In genomic region chr4:119231517-119231916, GRCh38 we compare ENCODE assay signal across 26 cellular contexts. TPM values are rescaled to one million over a fixed set of nuclear protein-coding genes. Genes with fewer than 3 reads are reported as not detected.
DNase-seq lines count a peak whose midpoint lies in the region; ATAC-seq, FAIRE-seq and TF ChIP-seq lines count a peak whose summit lies in the region.
"Had no signal": no experiment of that assay in that cellular context is flagged by ENCODE, and none has a peak within 500 bp of the region (broad histone marks: within the 10 kb centered on the region; RNA-seq: fewer than 3 reads in every experiment).

No MANE protein-coding gene starts in this region.

- intact Hi-C loops in Right ventricle myocardium inferior (cut with DNase I) (no loop called here), kidney (cut with DNase I) (no loop called here), upper lobe of right lung (cut with DNase I) (no loop called here)
- intact Hi-C loops in activated T-helper 1 cell treated with anti-CD3 and anti-CD28 coated beads, Interleukin-12 subunit alpha, Interleukin-12 subunit beta, Interleukin-2, Interleukin-4 antibody, amounts not matched to agents 30 ng/mL and 10 ng/mL and 1 ng/mL, durations not matched to agents 14 hours and 24 hours and 36 hours (cut with micrococcal nuclease), result no loop called here

- ATAC-seq in Right ventricle myocardium inferior, result no peak
- no peak for ATAC-seq in upper lobe of right lung

- H3K4me1 Mint-ChIP-seq in activated T-helper 1 cell treated with anti-CD3 and anti-CD28 coated beads, Interleukin-12 subunit alpha, Interleukin-12 subunit beta, Interleukin-2, Interleukin-4 antibody, amounts not matched to agents 30 ng/mL and 10 ng/mL and 1 ng/mL, durations not matched to agents 14 hours and 24 hours and 36 hours (ENCODE audit: low read depth), result peaks cover 22% of the 10 kb centered on the region

- H3K27me3 ChIP-seq in cardiac muscle cell (no peaks in the 10 kb centered on the region), upper lobe of right lung (no peaks in the 10 kb centered on the region)
- H3K27me3 ChIP-seq: BLaER1 treated with 17β-estradiol and CSF1 and Interleukin-3, amounts not matched to agents 10 nM and 100 nM had no signal

- no peak for DNase-seq in cardiac muscle cell (ENCODE audit: low read depth in 1 of 2, low spot score in 1 of 2)
- DNase-seq in Right ventricle myocardium inferior (ENCODE audit: missing footprints), result no peak
- DNase-seq in dermis blood vessel endothelial cell, result peak; percentile 47
- peak; percentile 20 to 36 for DNase-seq in lung microvascular endothelial cell (ENCODE audit: low read depth in 2 of 2)
- DNase-seq in activated T-helper 1 cell treated with anti-CD3 and anti-CD28 coated beads, Interleukin-12 subunit alpha, Interleukin-12 subunit beta, Interleukin-2, Interleukin-4 antibody, amounts not matched to agents 30 ng/mL and 10 ng/mL and 1 ng/mL, durations not matched to agents 14 hours and 24 hours and 36 hours (ENCODE audit: low spot score), result no peak
- no peak for DNase-seq in occipital lobe (lab: John Stamatoyannopoulos, UW)
- no peak for DNase-seq in kidney
- no peak for DNase-seq in upper lobe of right lung
- DNase-seq: ACHN; CD4-positive, alpha-beta memory T cell; DMS153; GM23248; H9; NCI-H1105; NCI-H146; NCI-H2029; NCI-H226; NCI-H510A treated with DMSO at 0.1 percent for 48 hours; NCI-H774; NK-92 treated with Interleukin-12 subunit alpha and Interleukin-12 subunit beta, amount 100 ng/mL, for 24 hours had no signal

- H3K27ac Mint-ChIP-seq in activated T-helper 1 cell treated with anti-CD3 and anti-CD28 coated beads, Interleukin-12 subunit alpha, Interleukin-12 subunit beta, Interleukin-2, Interleukin-4 antibody, amounts not matched to agents 30 ng/mL and 10 ng/mL and 1 ng/mL, durations not matched to agents 14 hours and 24 hours and 36 hours, result no peak overlapping the region

- H3K36me3 Mint-ChIP-seq in activated T-helper 1 cell treated with anti-CD3 and anti-CD28 coated beads, Interleukin-12 subunit alpha, Interleukin-12 subunit beta, Interleukin-2, Interleukin-4 antibody, amounts not matched to agents 30 ng/mL and 10 ng/mL and 1 ng/mL, durations not matched to agents 14 hours and 24 hours and 36 hours (ENCODE audit: low read depth), result peaks cover 13% of the 10 kb centered on the region

- no peak for FAIRE-seq in kidney (lab: Jason Lieb, UNC)
- FAIRE-seq: G401.6, GM12892, HTR-8/SVneo had no signal

- H3K9me3 ChIP-seq in cardiac muscle cell (ENCODE audit: low read depth) (no peaks in the 10 kb centered on the region), kidney (ENCODE audit: control insufficient read depth in 1 of 2, low read length in 2 of 2) (no peaks in the 10 kb centered on the region), upper lobe of right lung (no peaks in the 10 kb centered on the region)

- H3K36me3 ChIP-seq in cardiac muscle cell (peaks cover 20% of the 10 kb centered on the region), kidney (ENCODE audit: control insufficient read depth in 1 of 2, insufficient read depth in 2 of 2, low read length in 2 of 2) (peaks cover 0 to 6% of the 10 kb centered on the region in 2 donors), upper lobe of right lung (peaks cover 27% of the 10 kb centered on the region)

- peaks cover 3% of the 10 kb centered on the region for H3K9me3 Mint-ChIP-seq in activated T-helper 1 cell treated with anti-CD3 and anti-CD28 coated beads, Interleukin-12 subunit alpha, Interleukin-12 subunit beta, Interleukin-2, Interleukin-4 antibody, amounts not matched to agents 30 ng/mL and 10 ng/mL and 1 ng/mL, durations not matched to agents 14 hours and 24 hours and 36 hours
- H3K9me3 Mint-ChIP-seq: H9 had no signal

- no peak overlapping the region for H3K9ac ChIP-seq in kidney (ENCODE audit: low read length in 2 of 2)
- H3K9ac ChIP-seq: BLaER1 treated with 17β-estradiol and CSF1 and Interleukin-3, amounts not matched to agents 10 nM and 100 nM; GM23248 had no signal

- H3K4me1 ChIP-seq in cardiac muscle cell (ENCODE audit: low read depth) (peaks cover 16% of the 10 kb centered on the region), kidney (ENCODE audit: control insufficient read depth in 1 of 2, insufficient read depth in 1 of 2, low read depth in 1 of 2, low read length in 2 of 2) (peaks cover 4 to 7% of the 10 kb centered on the region in 2 donors), upper lobe of right lung (peaks cover 21% of the 10 kb centered on the region)

- H3K4me3 Mint-ChIP-seq in activated T-helper 1 cell treated with anti-CD3 and anti-CD28 coated beads, Interleukin-12 subunit alpha, Interleukin-12 subunit beta, Interleukin-2, Interleukin-4 antibody, amounts not matched to agents 30 ng/mL and 10 ng/mL and 1 ng/mL, durations not matched to agents 14 hours and 24 hours and 36 hours, result no peak overlapping the region
- H3K4me3 Mint-ChIP-seq: CD4-positive, alpha-beta memory T cell; H9 had no signal

- peak overlapping the region; percentile 45 for H3K27ac ChIP-seq in cardiac muscle cell
- no peak overlapping the region for H3K27ac ChIP-seq in kidney (ENCODE audit: low read depth in 2 of 2, low read length in 2 of 2)
- no peak overlapping the region for H3K27ac ChIP-seq in upper lobe of right lung
- H3K27ac ChIP-seq: 22Rv1; BLaER1 treated with 17β-estradiol and CSF1 and Interleukin-3, amounts not matched to agents 10 nM and 100 nM; GM23248; RWPE1 had no signal

- H3K4me3 ChIP-seq in cardiac muscle cell (no peak overlapping the region), kidney (ENCODE audit: low read length in 2 of 2) (no peak overlapping the region), upper lobe of right lung (no peak overlapping the region)
- H3K4me3 ChIP-seq: BLaER1 treated with 17β-estradiol and CSF1 and Interleukin-3, amounts not matched to agents 10 nM and 100 nM; GM23248 had no signal

- no peaks in the 10 kb centered on the region for H3K27me3 Mint-ChIP-seq in activated T-helper 1 cell treated with anti-CD3 and anti-CD28 coated beads, Interleukin-12 subunit alpha, Interleukin-12 subunit beta, Interleukin-2, Interleukin-4 antibody, amounts not matched to agents 30 ng/mL and 10 ng/mL and 1 ng/mL, durations not matched to agents 14 hours and 24 hours and 36 hours (ENCODE audit: insufficient read depth)
- H3K27me3 Mint-ChIP-seq: CD4-positive, alpha-beta memory T cell had no signal

- TF ChIP-seq CTCF in cardiac muscle cell (IDR thresholded peaks at IDR 0.05; ENCODE audit: low read depth, low read length) (no peak), kidney (IDR thresholded peaks at IDR 0.05; ENCODE audit: borderline replicate concordance, extremely low read depth, insufficient read depth) (no peak), upper lobe of right lung (IDR thresholded peaks at IDR 0.05) (no peak)

RNA-seq across cellular contexts. Expression of gene USP53, which starts 19.0 kb away (rescaled TPM):
- total RNA-seq in cardiac muscle cell (17.8 and 28.1 TPM in 2 replicates), Right ventricle myocardium inferior (32.8 TPM), dermis blood vessel endothelial cell (23.8 and 39.2 TPM in 2 replicates), lung microvascular endothelial cell (18.3 and 18.5 TPM in 2 replicates), occipital lobe (16.2 TPM), kidney (59.9 TPM), upper lobe of right lung (80.5 TPM)
- polyA plus RNA-seq in cardiac muscle cell (14.1 and 21.8 TPM in 2 replicates), kidney (ENCODE audit: insufficient read depth, low read depth, low replicate concordance) (8.4 TPM)
- 6.1 and 8.5 TPM in 2 replicates for total RNA-seq in activated T-helper 1 cell treated with anti-CD3 and anti-CD28 coated beads, Interleukin-12 subunit alpha, Interleukin-12 subunit beta, Interleukin-2, Interleukin-4 antibody, amounts not matched to agents 30 ng/mL and 10 ng/mL and 1 ng/mL, durations not matched to agents 14 hours and 24 hours and 36 hours

Comparison
In these comparisons a context has a peak if more than half of its experiments do, and no peak if none do; other contexts are left out.
1. DNase-seq: peak in dermis blood vessel endothelial cell (single experiment) and lung microvascular endothelial cell (2 of 2); none in cardiac muscle cell (0 of 2), Right ventricle myocardium inferior (single experiment), activated T-helper 1 cell treated with anti-CD3 and anti-CD28 coated beads, Interleukin-12 subunit alpha, Interleukin-12 subunit beta, Interleukin-2, Interleukin-4 antibody, amounts not matched to agents 30 ng/mL and 10 ng/mL and 1 ng/mL, durations not matched to agents 14 hours and 24 hours and 36 hours (single experiment), occipital lobe (single experiment), kidney (single experiment) and upper lobe of right lung (single experiment).